Comparison of ENCODE assay signal across 15 cellular contexts in genomic region chr11:83097671-83098070, GRCh38. TPM values are rescaled to one million over a fixed set of nuclear protein-coding genes. Genes with fewer than 3 reads are reported as not detected.
DNase-seq lines count a peak whose midpoint lies in the region; ATAC-seq and TF ChIP-seq lines count a peak whose summit lies in the region.
"Had no signal": no experiment of that assay in that cellular context is flagged by ENCODE, and none has a peak within 500 bp of the region (broad histone marks: within the 10 kb centered on the region; RNA-seq: fewer than 3 reads in every experiment).

No MANE protein-coding gene starts in this region.

- DNase-seq in amniotic epithelial cell (ENCODE audit: low read depth) (peak; percentile 70), dedifferentiated amniotic fluid mesenchymal stem cell (ENCODE audit: extremely low spot score) (peak; percentile 20), iris pigment epithelial cell (ENCODE audit: low read depth) (peak; percentile 69), activated gamma-delta T cell treated with Interleukin-2 at 50 U/mL for 16 hours (no peak), WTC11 (ENCODE audit: low spot score) (no peak), tibial artery (no peak)
- no peak for DNase-seq in effector memory CD8-positive, alpha-beta T cell
- DNase-seq: Calu3; CD4-positive, alpha-beta memory T cell; NCI-H1105 treated with DMSO at 0.1 percent for 48 hours; NCI-H187; NCI-H526 treated with DMSO at 0.1 percent for 48 hours had no signal

- CTCF ChIA-PET in WTC11 (lab: Charles Lee) = interaction anchor here (0.6 kb wide), 1 partner anchor 1257 kb away, joined by 6 read pairs; no protein-coding TSS in a partner anchor

- H3K4me3 ChIP-seq in ACC112 (ENCODE audit: low read depth, low read length) (peak overlapping the region; percentile 47; the same call in 1 of the 2 replicates), tibial artery (no peak overlapping the region)

- intact Hi-C loops in tibial artery (cut with DNase I; ENCODE audit: low total_unique reads) = no loop called here

- H3K79me2 ChIP-seq in ACC112 (ENCODE audit: control insufficient read depth, insufficient read depth, low read length, unreplicated experiment) = no peaks in the 10 kb centered on the region

- no peaks in the 10 kb centered on the region for H3K36me3 Mint-ChIP-seq in WTC11
- H3K36me3 Mint-ChIP-seq in effector memory CD8-positive, alpha-beta T cell (ENCODE audit: insufficient read depth) = no peaks in the 10 kb centered on the region
- H3K36me3 Mint-ChIP-seq: CD4-positive, alpha-beta memory T cell had no signal

- H3K27ac Mint-ChIP-seq in WTC11 = no peak overlapping the region
- H3K27ac Mint-ChIP-seq in effector memory CD8-positive, alpha-beta T cell = no peak overlapping the region

- H3K36me3 ChIP-seq in ACC112 (ENCODE audit: insufficient read depth, low read length) (no peaks in the 10 kb centered on the region), tibial artery (no peaks in the 10 kb centered on the region)

- H3K9me3 ChIP-seq in tibial artery = no peaks in the 10 kb centered on the region

- H3K4me1 ChIP-seq in ACC112 (ENCODE audit: control insufficient read depth, insufficient read depth, low read length, unreplicated experiment) (peaks cover 21% of the 10 kb centered on the region), tibial artery (peaks cover 0 to 9% (median 0%) of the 10 kb centered on the region in 4 donors)

- H3K4me1 Mint-ChIP-seq in WTC11 = 0 out of 2 replicates have a peak, but pooled peaks cover 3% of the 10 kb centered on the region
- no peaks in the 10 kb centered on the region for H3K4me1 Mint-ChIP-seq in effector memory CD8-positive, alpha-beta T cell (ENCODE audit: low read depth in 2 of 2)

- no peaks in the 10 kb centered on the region for H3K27me3 Mint-ChIP-seq in WTC11 (ENCODE audit: low read depth)
- H3K27me3 Mint-ChIP-seq in effector memory CD8-positive, alpha-beta T cell = peaks cover 6 to 9% of the 10 kb centered on the region in 2 donors

- H2AFZ ChIP-seq in ACC112 (ENCODE audit: low read length, unreplicated experiment) = peak overlapping the region; percentile 11

- no peaks in the 10 kb centered on the region for H3K27me3 ChIP-seq in ACC112 (ENCODE audit: insufficient read depth, low read length)
- H3K27me3 ChIP-seq in tibial artery = no peaks in the 10 kb centered on the region

- TF ChIP-seq CTCF in WTC11 (IDR thresholded peaks at IDR 0.05) (no peak), tibial artery (IDR thresholded peaks at IDR 0.05) (no peak)

- H3K9me3 Mint-ChIP-seq in WTC11 = peaks cover 4% of the 10 kb centered on the region
- no peaks in the 10 kb centered on the region for H3K9me3 Mint-ChIP-seq in effector memory CD8-positive, alpha-beta T cell
- H3K9me3 Mint-ChIP-seq: CD4-positive, alpha-beta memory T cell had no signal

- H3K4me3 Mint-ChIP-seq in WTC11 = no peak overlapping the region
- no peak overlapping the region for H3K4me3 Mint-ChIP-seq in effector memory CD8-positive, alpha-beta T cell
- H3K4me3 Mint-ChIP-seq: CD4-positive, alpha-beta memory T cell had no signal

- POLR2A ChIA-PET in WTC11 (lab: Charles Lee) = interaction anchor here (0.7 kb wide), 1 partner anchor 64 kb away, joined by 3 read pairs; no protein-coding TSS in a partner anchor

- ATAC-seq in WTC11 = no peak
- no peak for ATAC-seq in effector memory CD8-positive, alpha-beta T cell (replicated peaks)
- ATAC-seq: HCT116 had no signal

- H3K27ac ChIP-seq in ACC112 (ENCODE audit: low read depth, low read length) (peak overlapping the region; percentile 59), tibial artery (no peak overlapping the region)
- H3K27ac ChIP-seq: 22Rv1 had no signal

TF ChIP-seq in WTC11, 78 proteins besides CTCF, POLR2A, EP300 and RAD21:
- TF ChIP-seq NFYB (CRISPR knock-in tag; conservative IDR thresholded peaks at IDR 0.05; ENCODE audit: low read depth) = no peak
- TF ChIP-seq ATF6 (CRISPR knock-in tag; IDR thresholded peaks at IDR 0.05) = no peak
- no peak for TF ChIP-seq E2F4 (CRISPR knock-in tag; IDR thresholded peaks at IDR 0.05; ENCODE audit: borderline replicate concordance, low read depth)
- TF ChIP-seq GTF2I (CRISPR knock-in tag; conservative IDR thresholded peaks at IDR 0.05) = no peak
TF ChIP-seq in WTC11: peak in this region for 0.

RNA-seq across cellular contexts. Expression of gene RAB30, which starts 26.0 kb away (rescaled TPM):
- 6.2 to 7.5 TPM (median 6.7 TPM) in 3 replicates for total RNA-seq in WTC11 (2021)

RNA-seq across cellular contexts. Expression of gene PCF11, which starts 59.3 kb away (rescaled TPM):
- 46.1 to 56.2 TPM (median 46.5 TPM) in 3 replicates for total RNA-seq in WTC11 (2021)

Comparison
In these comparisons a context has a peak if more than half of its experiments do, and no peak if none do; other contexts are left out.
1. DNase-seq: peak in amniotic epithelial cell (single experiment), dedifferentiated amniotic fluid mesenchymal stem cell (single experiment) and iris pigment epithelial cell (single experiment); none in activated gamma-delta T cell treated with Interleukin-2 at 50 U/mL for 16 hours (single experiment), WTC11 (single experiment), effector memory CD8-positive, alpha-beta T cell (0 of 3) and tibial artery (0 of 2).